ENCODE assay signal across 1 cellular context in the genomic region with DNA sequence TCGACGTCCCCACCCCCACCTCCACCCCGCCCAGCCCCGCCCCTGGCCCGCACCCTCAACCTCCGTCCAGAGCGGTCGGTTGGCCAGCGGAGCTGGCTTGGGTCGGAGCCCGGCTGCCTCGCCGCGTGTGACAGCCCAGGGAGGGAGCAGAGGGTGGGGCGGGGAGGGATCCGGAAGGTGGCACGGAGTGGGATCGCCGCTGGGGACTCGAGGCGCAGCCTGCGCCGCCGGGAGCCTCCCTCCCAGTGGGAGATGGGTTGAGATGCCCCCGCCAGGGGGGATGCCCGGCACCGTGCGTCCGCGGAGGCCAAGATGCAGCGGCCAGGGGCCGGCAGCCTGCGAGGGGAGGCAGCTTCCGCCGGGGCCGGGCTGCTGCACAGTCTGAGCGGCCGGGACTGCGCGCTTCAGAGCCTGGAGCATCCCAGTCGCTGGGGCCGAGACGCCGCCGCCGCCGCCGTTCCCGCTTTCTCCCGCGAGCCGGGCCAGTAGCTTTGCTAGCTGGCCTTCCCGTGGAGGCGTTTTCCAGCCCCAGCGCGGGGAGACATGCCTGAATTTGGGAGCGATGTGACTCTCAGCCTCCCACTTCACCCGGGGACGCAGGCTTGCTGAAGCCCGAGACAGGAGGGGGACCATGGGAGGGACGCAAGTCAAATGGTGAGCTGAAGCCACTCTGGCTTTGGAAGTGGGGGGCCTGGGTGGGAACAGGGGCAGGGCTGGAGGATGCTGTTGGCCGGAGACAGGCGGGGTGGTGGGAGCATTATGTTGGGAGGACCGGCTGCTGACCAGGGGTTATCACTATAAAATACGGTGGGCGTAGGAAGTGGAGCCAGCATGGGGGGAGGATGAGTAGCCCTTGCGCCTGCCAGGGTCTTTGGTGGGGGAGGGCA.
TF ChIP-seq lines count a peak whose summit lies in the region.

No MANE protein-coding gene starts in this region.

TF ChIP-seq in WTC11, 78 proteins besides CTCF, POLR2A, EP300 and RAD21 (continued from another document and continues in another):
- TF ChIP-seq, protein P1, sequence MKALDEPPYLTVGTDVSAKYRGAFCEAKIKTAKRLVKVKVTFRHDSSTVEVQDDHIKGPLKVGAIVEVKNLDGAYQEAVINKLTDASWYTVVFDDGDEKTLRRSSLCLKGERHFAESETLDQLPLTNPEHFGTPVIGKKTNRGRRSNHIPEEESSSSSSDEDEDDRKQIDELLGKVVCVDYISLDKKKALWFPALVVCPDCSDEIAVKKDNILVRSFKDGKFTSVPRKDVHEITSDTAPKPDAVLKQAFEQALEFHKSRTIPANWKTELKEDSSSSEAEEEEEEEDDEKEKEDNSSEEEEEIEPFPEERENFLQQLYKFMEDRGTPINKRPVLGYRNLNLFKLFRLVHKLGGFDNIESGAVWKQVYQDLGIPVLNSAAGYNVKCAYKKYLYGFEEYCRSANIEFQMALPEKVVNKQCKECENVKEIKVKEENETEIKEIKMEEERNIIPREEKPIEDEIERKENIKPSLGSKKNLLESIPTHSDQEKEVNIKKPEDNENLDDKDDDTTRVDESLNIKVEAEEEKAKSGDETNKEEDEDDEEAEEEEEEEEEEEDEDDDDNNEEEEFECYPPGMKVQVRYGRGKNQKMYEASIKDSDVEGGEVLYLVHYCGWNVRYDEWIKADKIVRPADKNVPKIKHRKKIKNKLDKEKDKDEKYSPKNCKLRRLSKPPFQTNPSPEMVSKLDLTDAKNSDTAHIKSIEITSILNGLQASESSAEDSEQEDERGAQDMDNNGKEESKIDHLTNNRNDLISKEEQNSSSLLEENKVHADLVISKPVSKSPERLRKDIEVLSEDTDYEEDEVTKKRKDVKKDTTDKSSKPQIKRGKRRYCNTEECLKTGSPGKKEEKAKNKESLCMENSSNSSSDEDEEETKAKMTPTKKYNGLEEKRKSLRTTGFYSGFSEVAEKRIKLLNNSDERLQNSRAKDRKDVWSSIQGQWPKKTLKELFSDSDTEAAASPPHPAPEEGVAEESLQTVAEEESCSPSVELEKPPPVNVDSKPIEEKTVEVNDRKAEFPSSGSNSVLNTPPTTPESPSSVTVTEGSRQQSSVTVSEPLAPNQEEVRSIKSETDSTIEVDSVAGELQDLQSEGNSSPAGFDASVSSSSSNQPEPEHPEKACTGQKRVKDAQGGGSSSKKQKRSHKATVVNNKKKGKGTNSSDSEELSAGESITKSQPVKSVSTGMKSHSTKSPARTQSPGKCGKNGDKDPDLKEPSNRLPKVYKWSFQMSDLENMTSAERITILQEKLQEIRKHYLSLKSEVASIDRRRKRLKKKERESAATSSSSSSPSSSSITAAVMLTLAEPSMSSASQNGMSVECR (CRISPR knock-in tag; IDR thresholded peaks at IDR 0.05; ENCODE audit: borderline replicate concordance): peak; percentile 83; the same call in 1 of the 2 replicates
- TF ChIP-seq ZNF671 (CRISPR knock-in tag; IDR thresholded peaks at IDR 0.05) (no peak), MYBL2 (CRISPR knock-in tag; IDR thresholded peaks at IDR 0.05) (no peak), ZNF396 (CRISPR knock-in tag; IDR thresholded peaks at IDR 0.05; ENCODE audit: borderline replicate concordance) (no peak), GTF2I (CRISPR knock-in tag; conservative IDR thresholded peaks at IDR 0.05) (no peak), JUN (CRISPR knock-in tag; IDR thresholded peaks at IDR 0.05) (no peak), ZNF416 (CRISPR knock-in tag; IDR thresholded peaks at IDR 0.05) (no peak), SMAD3 (CRISPR knock-in tag; IDR thresholded peaks at IDR 0.05; ENCODE audit: borderline replicate concordance) (no peak), ZBTB21 (CRISPR knock-in tag; IDR thresholded peaks at IDR 0.05; ENCODE audit: borderline replicate concordance) (no peak), NFYB (CRISPR knock-in tag; conservative IDR thresholded peaks at IDR 0.05; ENCODE audit: low read depth) (no peak), ELF4 (CRISPR knock-in tag; IDR thresholded peaks at IDR 0.05; ENCODE audit: low read depth) (no peak), FOXJ3 (CRISPR knock-in tag; IDR thresholded peaks at IDR 0.05; ENCODE audit: borderline replicate concordance) (no peak), ZNF263 (CRISPR knock-in tag; IDR thresholded peaks at IDR 0.05; ENCODE audit: low read depth) (no peak), IRF2 (CRISPR knock-in tag; IDR thresholded peaks at IDR 0.05; ENCODE audit: borderline replicate concordance, low read depth) (no peak), TP53 (CRISPR knock-in tag; IDR thresholded peaks at IDR 0.05) (0 out of 2 replicates have a peak, but pooled peaks have one; percentile 20), RORB (CRISPR knock-in tag; IDR thresholded peaks at IDR 0.05) (no peak), ZNF121 (CRISPR knock-in tag; IDR thresholded peaks at IDR 0.05) (no peak), NR3C1 (CRISPR knock-in tag; conservative IDR thresholded peaks at IDR 0.05; ENCODE audit: low read depth) (no peak), ZNF219 (CRISPR knock-in tag; IDR thresholded peaks at IDR 0.05; ENCODE audit: borderline replicate concordance) (no peak; the same call in 1 of the 2 replicates), KAT7 (CRISPR knock-in tag; IDR thresholded peaks at IDR 0.05; ENCODE audit: borderline replicate concordance) (0 out of 2 replicates have a peak, but pooled peaks have one; percentile 31), FOXK1 (CRISPR knock-in tag; IDR thresholded peaks at IDR 0.05) (peak; percentile 0; the same call in 1 of the 2 replicates), NR2C2 (CRISPR knock-in tag; IDR thresholded peaks at IDR 0.05) (no peak), GABPB1 (CRISPR knock-in tag; IDR thresholded peaks at IDR 0.05) (no peak), ZNF232 (CRISPR knock-in tag; IDR thresholded peaks at IDR 0.05) (peak; percentile 41; the same call in 1 of the 2 replicates), ETV6 (CRISPR knock-in tag; IDR thresholded peaks at IDR 0.05) (no peak)
- TF ChIP-seq, protein P2, sequence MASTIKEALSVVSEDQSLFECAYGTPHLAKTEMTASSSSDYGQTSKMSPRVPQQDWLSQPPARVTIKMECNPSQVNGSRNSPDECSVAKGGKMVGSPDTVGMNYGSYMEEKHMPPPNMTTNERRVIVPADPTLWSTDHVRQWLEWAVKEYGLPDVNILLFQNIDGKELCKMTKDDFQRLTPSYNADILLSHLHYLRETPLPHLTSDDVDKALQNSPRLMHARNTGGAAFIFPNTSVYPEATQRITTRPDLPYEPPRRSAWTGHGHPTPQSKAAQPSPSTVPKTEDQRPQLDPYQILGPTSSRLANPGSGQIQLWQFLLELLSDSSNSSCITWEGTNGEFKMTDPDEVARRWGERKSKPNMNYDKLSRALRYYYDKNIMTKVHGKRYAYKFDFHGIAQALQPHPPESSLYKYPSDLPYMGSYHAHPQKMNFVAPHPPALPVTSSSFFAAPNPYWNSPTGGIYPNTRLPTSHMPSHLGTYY (CRISPR knock-in tag; IDR thresholded peaks at IDR 0.05): no peak
- TF ChIP-seq, protein P3, sequence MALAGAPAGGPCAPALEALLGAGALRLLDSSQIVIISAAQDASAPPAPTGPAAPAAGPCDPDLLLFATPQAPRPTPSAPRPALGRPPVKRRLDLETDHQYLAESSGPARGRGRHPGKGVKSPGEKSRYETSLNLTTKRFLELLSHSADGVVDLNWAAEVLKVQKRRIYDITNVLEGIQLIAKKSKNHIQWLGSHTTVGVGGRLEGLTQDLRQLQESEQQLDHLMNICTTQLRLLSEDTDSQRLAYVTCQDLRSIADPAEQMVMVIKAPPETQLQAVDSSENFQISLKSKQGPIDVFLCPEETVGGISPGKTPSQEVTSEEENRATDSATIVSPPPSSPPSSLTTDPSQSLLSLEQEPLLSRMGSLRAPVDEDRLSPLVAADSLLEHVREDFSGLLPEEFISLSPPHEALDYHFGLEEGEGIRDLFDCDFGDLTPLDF (CRISPR knock-in tag; IDR thresholded peaks at IDR 0.05): no peak
- TF ChIP-seq, protein P4, sequence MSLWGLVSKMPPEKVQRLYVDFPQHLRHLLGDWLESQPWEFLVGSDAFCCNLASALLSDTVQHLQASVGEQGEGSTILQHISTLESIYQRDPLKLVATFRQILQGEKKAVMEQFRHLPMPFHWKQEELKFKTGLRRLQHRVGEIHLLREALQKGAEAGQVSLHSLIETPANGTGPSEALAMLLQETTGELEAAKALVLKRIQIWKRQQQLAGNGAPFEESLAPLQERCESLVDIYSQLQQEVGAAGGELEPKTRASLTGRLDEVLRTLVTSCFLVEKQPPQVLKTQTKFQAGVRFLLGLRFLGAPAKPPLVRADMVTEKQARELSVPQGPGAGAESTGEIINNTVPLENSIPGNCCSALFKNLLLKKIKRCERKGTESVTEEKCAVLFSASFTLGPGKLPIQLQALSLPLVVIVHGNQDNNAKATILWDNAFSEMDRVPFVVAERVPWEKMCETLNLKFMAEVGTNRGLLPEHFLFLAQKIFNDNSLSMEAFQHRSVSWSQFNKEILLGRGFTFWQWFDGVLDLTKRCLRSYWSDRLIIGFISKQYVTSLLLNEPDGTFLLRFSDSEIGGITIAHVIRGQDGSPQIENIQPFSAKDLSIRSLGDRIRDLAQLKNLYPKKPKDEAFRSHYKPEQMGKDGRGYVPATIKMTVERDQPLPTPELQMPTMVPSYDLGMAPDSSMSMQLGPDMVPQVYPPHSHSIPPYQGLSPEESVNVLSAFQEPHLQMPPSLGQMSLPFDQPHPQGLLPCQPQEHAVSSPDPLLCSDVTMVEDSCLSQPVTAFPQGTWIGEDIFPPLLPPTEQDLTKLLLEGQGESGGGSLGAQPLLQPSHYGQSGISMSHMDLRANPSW (CRISPR knock-in tag; conservative IDR thresholded peaks at IDR 0.05; ENCODE audit: low read depth): no peak
- TF ChIP-seq, protein P5, sequence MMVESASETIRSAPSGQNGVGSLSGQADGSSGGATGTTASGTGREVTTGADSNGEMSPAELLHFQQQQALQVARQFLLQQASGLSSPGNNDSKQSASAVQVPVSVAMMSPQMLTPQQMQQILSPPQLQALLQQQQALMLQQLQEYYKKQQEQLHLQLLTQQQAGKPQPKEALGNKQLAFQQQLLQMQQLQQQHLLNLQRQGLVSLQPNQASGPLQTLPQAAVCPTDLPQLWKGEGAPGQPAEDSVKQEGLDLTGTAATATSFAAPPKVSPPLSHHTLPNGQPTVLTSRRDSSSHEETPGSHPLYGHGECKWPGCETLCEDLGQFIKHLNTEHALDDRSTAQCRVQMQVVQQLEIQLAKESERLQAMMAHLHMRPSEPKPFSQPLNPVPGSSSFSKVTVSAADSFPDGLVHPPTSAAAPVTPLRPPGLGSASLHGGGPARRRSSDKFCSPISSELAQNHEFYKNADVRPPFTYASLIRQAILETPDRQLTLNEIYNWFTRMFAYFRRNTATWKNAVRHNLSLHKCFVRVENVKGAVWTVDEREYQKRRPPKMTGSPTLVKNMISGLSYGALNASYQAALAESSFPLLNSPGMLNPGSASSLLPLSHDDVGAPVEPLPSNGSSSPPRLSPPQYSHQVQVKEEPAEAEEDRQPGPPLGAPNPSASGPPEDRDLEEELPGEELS (CRISPR knock-in tag; IDR thresholded peaks at IDR 0.05): no peak
- TF ChIP-seq, protein P6, sequence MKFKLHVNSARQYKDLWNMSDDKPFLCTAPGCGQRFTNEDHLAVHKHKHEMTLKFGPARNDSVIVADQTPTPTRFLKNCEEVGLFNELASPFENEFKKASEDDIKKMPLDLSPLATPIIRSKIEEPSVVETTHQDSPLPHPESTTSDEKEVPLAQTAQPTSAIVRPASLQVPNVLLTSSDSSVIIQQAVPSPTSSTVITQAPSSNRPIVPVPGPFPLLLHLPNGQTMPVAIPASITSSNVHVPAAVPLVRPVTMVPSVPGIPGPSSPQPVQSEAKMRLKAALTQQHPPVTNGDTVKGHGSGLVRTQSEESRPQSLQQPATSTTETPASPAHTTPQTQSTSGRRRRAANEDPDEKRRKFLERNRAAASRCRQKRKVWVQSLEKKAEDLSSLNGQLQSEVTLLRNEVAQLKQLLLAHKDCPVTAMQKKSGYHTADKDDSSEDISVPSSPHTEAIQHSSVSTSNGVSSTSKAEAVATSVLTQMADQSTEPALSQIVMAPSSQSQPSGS (CRISPR knock-in tag; IDR thresholded peaks at IDR 0.05; ENCODE audit: borderline replicate concordance, low read depth): no peak
- TF ChIP-seq, protein P7, sequence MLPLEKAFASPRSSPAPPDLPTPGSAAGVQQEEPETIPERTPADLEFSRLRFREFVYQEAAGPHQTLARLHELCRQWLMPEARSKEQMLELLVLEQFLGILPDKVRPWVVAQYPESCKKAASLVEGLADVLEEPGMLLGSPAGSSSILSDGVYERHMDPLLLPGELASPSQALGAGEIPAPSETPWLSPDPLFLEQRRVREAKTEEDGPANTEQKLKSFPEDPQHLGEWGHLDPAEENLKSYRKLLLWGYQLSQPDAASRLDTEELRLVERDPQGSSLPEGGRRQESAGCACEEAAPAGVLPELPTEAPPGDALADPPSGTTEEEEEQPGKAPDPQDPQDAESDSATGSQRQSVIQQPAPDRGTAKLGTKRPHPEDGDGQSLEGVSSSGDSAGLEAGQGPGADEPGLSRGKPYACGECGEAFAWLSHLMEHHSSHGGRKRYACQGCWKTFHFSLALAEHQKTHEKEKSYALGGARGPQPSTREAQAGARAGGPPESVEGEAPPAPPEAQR (CRISPR knock-in tag; IDR thresholded peaks at IDR 0.05): no peak
- TF ChIP-seq, protein P8, sequence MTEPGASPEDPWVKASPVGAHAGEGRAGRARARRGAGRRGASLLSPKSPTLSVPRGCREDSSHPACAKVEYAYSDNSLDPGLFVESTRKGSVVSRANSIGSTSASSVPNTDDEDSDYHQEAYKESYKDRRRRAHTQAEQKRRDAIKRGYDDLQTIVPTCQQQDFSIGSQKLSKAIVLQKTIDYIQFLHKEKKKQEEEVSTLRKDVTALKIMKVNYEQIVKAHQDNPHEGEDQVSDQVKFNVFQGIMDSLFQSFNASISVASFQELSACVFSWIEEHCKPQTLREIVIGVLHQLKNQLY (CRISPR knock-in tag; IDR thresholded peaks at IDR 0.05): no peak
- TF ChIP-seq, protein P9, sequence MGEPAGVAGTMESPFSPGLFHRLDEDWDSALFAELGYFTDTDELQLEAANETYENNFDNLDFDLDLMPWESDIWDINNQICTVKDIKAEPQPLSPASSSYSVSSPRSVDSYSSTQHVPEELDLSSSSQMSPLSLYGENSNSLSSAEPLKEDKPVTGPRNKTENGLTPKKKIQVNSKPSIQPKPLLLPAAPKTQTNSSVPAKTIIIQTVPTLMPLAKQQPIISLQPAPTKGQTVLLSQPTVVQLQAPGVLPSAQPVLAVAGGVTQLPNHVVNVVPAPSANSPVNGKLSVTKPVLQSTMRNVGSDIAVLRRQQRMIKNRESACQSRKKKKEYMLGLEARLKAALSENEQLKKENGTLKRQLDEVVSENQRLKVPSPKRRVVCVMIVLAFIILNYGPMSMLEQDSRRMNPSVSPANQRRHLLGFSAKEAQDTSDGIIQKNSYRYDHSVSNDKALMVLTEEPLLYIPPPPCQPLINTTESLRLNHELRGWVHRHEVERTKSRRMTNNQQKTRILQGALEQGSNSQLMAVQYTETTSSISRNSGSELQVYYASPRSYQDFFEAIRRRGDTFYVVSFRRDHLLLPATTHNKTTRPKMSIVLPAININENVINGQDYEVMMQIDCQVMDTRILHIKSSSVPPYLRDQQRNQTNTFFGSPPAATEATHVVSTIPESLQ (CRISPR knock-in tag; IDR thresholded peaks at IDR 0.05): no peak
- TF ChIP-seq, protein P10, sequence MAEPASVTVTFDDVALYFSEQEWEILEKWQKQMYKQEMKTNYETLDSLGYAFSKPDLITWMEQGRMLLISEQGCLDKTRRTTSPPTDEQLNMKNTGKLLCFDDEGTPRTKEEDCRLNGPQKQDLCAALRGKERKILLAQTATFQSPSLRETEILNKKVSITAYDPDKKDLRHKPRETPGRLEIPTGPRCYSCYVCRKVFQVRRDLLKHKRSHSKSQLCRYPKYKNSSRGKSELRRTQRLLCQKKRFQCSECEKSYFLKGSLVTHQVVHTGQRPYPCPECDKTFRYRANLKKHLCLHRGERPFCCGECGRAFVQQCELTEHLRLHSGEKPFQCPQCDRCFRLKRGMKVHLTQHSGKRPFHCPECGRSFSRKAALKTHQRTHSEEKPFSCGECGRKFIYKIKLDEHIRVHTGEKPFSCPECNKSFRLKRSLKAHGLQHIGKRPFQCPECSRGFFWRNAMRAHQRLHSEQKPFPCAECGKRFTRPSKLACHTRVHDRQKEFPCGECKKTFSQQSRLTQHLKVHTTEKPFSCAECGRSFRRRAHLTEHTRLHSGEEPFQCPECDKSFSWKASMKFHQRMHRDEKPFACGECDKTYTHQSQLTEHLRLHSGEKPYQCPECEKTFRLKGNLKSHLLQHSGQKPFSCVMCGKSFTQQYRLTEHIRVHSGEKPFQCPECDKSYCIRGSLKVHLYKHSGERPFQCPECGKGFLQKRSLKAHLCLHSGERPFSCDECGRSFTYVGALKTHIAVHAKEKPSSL (CRISPR knock-in tag; conservative IDR thresholded peaks at IDR 0.05): no peak
